ENCODE assay signal across 9 cellular contexts in the genomic region with DNA sequence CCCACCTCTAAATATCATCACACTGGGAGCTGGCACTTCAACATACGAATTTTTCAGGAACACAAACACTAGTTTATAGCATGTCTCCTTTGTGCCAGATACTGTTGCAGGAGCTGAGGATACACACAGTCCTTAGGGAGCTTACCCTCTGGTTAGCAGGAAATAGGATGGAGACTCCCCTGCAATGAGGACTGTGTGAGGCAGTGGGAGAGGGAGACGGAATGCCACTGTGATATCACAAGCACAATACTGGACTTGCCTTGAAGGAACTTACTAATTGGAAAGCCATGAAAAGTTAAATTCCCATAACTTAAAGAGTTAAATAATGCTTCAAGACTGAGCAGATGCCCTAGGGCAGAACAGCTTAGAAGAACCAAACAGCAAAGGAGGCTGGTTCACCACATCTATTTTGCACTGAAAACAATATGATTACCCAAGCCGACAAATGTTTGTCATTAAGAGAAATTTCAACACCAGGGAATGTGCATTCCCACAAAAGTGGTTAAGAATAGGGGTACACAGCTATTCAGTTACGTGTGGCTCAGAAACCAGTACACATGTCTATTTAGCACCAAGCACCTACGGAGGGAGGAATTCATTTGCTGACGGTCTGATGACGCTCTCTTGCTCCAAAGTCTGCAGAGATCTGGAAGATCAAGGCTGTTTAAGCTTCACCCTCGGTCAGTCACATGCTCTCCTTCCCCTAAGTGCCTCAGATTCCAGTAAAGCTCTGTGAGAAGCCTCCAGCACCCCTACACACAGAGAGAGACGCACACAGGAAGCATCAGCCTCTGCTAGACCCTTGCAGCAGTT. TPM values are rescaled to one million over a fixed set of nuclear protein-coding genes. Genes with fewer than 3 reads are reported as not detected.
A peak's percentile ranks its signal among the peaks of the same experiment; 100 is the strongest.
DNase-seq lines count a peak whose midpoint lies in the region; ATAC-seq, FAIRE-seq and TF ChIP-seq lines count a peak whose summit lies in the region.
"Had no signal": no experiment of that assay in that cellular context is flagged by ENCODE, and none has a peak within 500 bp of the region (broad histone marks: within the 10 kb centered on the region; RNA-seq: fewer than 3 reads in every experiment).

No MANE protein-coding gene starts in this region.

- no peak for FAIRE-seq in kidney (lab: Jason Lieb, UNC)
- FAIRE-seq: A549 had no signal

- H3K27ac ChIP-seq in kidney (ENCODE audit: low read depth in 2 of 2, low read length in 2 of 2) (peak overlapping the region; percentile 36 to 87), stomach smooth muscle (ENCODE audit: low read length) (peak overlapping the region; percentile 7)
- H3K27ac ChIP-seq: A549 had no signal

- intact Hi-C loops in kidney (cut with DNase I), result no loop called here

- no peak for ATAC-seq in HG02938 (IDR thresholded peaks at IDR 0.05; ENCODE audit: unreplicated experiment)
- ATAC-seq: A549 had no signal

- peak; percentile 20 for DNase-seq in NCI-H2171 treated with DMSO at 0.1 percent for 48 hours (lab: John Stamatoyannopoulos, UW)
- DNase-seq in NCI-H2171 (lab: John Stamatoyannopoulos, UW), result no peak
- DNase-seq in amniotic epithelial cell (ENCODE audit: low read depth), result peak; percentile 99
- DNase-seq in kidney, result no peak
- DNase-seq in COLO829 (ENCODE audit: low spot score), result no peak
- DNase-seq in NCI-H345 (lab: John Stamatoyannopoulos, UW), result no peak

- H3K4me3 ChIP-seq in kidney (ENCODE audit: low read length in 2 of 2) (peak overlapping the region in 1 of 2 donors; percentile 10), stomach smooth muscle (ENCODE audit: low read length in 2 of 2) (no peak overlapping the region)
- H3K4me3 ChIP-seq: A549 had no signal

- TF ChIP-seq CTCF in kidney (IDR thresholded peaks at IDR 0.05; ENCODE audit: borderline replicate concordance, extremely low read depth, insufficient read depth), result no peak

- H3K36me3 ChIP-seq in kidney (ENCODE audit: control insufficient read depth in 1 of 2, insufficient read depth in 2 of 2, low read length in 2 of 2) (no peaks in the 10 kb centered on the region), stomach smooth muscle (ENCODE audit: control insufficient read depth in 2 of 2, insufficient read depth in 2 of 2, low read length in 2 of 2) (no peaks in the 10 kb centered on the region)

- H3K9me3 ChIP-seq in kidney (ENCODE audit: control insufficient read depth in 1 of 2, low read length in 2 of 2) (no peaks in the 10 kb centered on the region), stomach smooth muscle (ENCODE audit: control insufficient read depth in 2 of 2, low read length in 2 of 2) (no peaks in the 10 kb centered on the region)
- H3K9me3 ChIP-seq: A549 had no signal

- H3K9ac ChIP-seq in kidney (ENCODE audit: low read length in 2 of 2) (peak overlapping the region in 1 of 2 donors; percentile 9), stomach smooth muscle (ENCODE audit: low read length in 2 of 2) (no peak overlapping the region)

- H3K27me3 ChIP-seq in stomach smooth muscle (ENCODE audit: control insufficient read depth in 1 of 2, insufficient read depth in 2 of 2, low read length in 2 of 2), result no peaks in the 10 kb centered on the region

- H3K4me1 ChIP-seq in kidney (ENCODE audit: control insufficient read depth in 1 of 2, insufficient read depth in 1 of 2, low read depth in 1 of 2, low read length in 2 of 2) (peaks cover 37 to 41% of the 10 kb centered on the region in 2 donors), stomach smooth muscle (ENCODE audit: control insufficient read depth, insufficient read depth, low read length) (peaks cover 44% of the 10 kb centered on the region)

RNA-seq across cellular contexts. Expression of a gene that starts 5.2 kb away (rescaled TPM):
- total RNA-seq in kidney, result 41.6 TPM
- polyA plus RNA-seq in kidney (ENCODE audit: insufficient read depth, low read depth, low replicate concordance), result 8.5 TPM

RNA-seq across cellular contexts. Expression of a gene that starts 20.1 kb away (rescaled TPM):
- total RNA-seq in kidney, result not detected
- polyA plus RNA-seq in kidney (ENCODE audit: insufficient read depth, low read depth, low replicate concordance), result not detected
- polyA plus RNA-seq: A549 had no signal

RNA-seq across cellular contexts. Expression of a gene that starts 59.0 kb away (rescaled TPM):
- 13.7 TPM for total RNA-seq in kidney
- polyA plus RNA-seq in kidney (ENCODE audit: insufficient read depth, low read depth, low replicate concordance), result 29.9 TPM

Comparison
In these comparisons a context has a peak if more than half of its experiments do, and no peak if none do; other contexts are left out.
1. DNase-seq: peak in NCI-H2171 treated with DMSO at 0.1 percent for 48 hours (single experiment) and amniotic epithelial cell (single experiment); none in NCI-H2171 (single experiment), kidney (single experiment), COLO829 (single experiment) and NCI-H345 (single experiment).